ENCODE assay signal across 16 cellular contexts in genomic region chr3:65946438-65946837, GRCh38.
DNase-seq lines count a peak whose midpoint lies in the region; ATAC-seq and TF ChIP-seq lines count a peak whose summit lies in the region.
"Had no signal": no experiment of that assay in that cellular context is flagged by ENCODE, and none has a peak within 500 bp of the region (broad histone marks: within the 10 kb centered on the region; RNA-seq: fewer than 3 reads in every experiment).

No MANE protein-coding gene starts in this region.

- ATAC-seq in body of pancreas (peak; percentile 52), HG02610 (IDR thresholded peaks at IDR 0.05; ENCODE audit: unreplicated experiment) (no peak), HG03039 (IDR thresholded peaks at IDR 0.05; ENCODE audit: unreplicated experiment) (no peak)
- no peak for ATAC-seq in CD4-positive, alpha-beta T cell (ENCODE audit: poor library complexity)

- H3K36me3 Mint-ChIP-seq in CD4-positive, alpha-beta T cell (ENCODE audit: low read depth): no peaks in the 10 kb centered on the region
- H3K36me3 Mint-ChIP-seq: immature natural killer cell had no signal

- intact Hi-C loops in body of pancreas (cut with DNase I) (no loop called here), left ventricle myocardium inferior (cut with micrococcal nuclease) (no loop called here)
- intact Hi-C loops in CD4-positive, alpha-beta T cell (cut with DNase I, micrococcal nuclease): no loop called here

- no peak overlapping the region for H3K4me3 ChIP-seq in MG63
- H3K4me3 ChIP-seq in body of pancreas: no peak overlapping the region
- H3K4me3 ChIP-seq in left ventricle myocardium inferior: no peak overlapping the region
- no peak overlapping the region for H3K4me3 ChIP-seq in skeletal muscle satellite cell (ENCODE audit: low read length)

- H3K4me3 Mint-ChIP-seq in CD4-positive, alpha-beta T cell: no peak overlapping the region
- H3K4me3 Mint-ChIP-seq: immature natural killer cell, neural crest cell had no signal

- TF ChIP-seq CTCF in body of pancreas (IDR thresholded peaks at IDR 0.05): no peak
- TF ChIP-seq CTCF in left ventricle myocardium inferior (IDR thresholded peaks at IDR 0.05; ENCODE audit: borderline replicate concordance): no peak
- TF ChIP-seq CTCF in CD4-positive, alpha-beta T cell (IDR thresholded peaks at IDR 0.05): no peak

- H3K36me3 ChIP-seq in MG63: no peaks in the 10 kb centered on the region
- no peaks in the 10 kb centered on the region for H3K36me3 ChIP-seq in body of pancreas (replicated peaks in 1 of 2; ENCODE audit: insufficient read depth in 1 of 2, low read depth in 2 of 2)
- no peaks in the 10 kb centered on the region for H3K36me3 ChIP-seq in left ventricle myocardium inferior
- no peaks in the 10 kb centered on the region for H3K36me3 ChIP-seq in skeletal muscle satellite cell (ENCODE audit: insufficient read depth, low read length)

- no peak overlapping the region for H3K27ac Mint-ChIP-seq in CD4-positive, alpha-beta T cell
- H3K27ac Mint-ChIP-seq: immature natural killer cell had no signal

- H3K4me2 ChIP-seq in skeletal muscle satellite cell (ENCODE audit: low read length): peak overlapping the region; percentile 17

- H3K4me1 ChIP-seq in body of pancreas (peaks cover 58% of the 10 kb centered on the region), left ventricle myocardium inferior (peaks cover 81% of the 10 kb centered on the region), skeletal muscle satellite cell (ENCODE audit: control insufficient read depth, insufficient read depth, low read length) (peaks cover 25% of the 10 kb centered on the region)

- H3K9me3 Mint-ChIP-seq in CD4-positive, alpha-beta T cell: no peaks in the 10 kb centered on the region
- H3K9me3 Mint-ChIP-seq: neural crest cell had no signal

- DNase-seq in MG63 (peak; percentile 44), body of pancreas (peak in 1 of 4 donors; percentile 24), left ventricle myocardium inferior (peak; percentile 40), 8988T (no peak)
- DNase-seq in CD4-positive, alpha-beta T cell: no peak
- DNase-seq: activated naive CD4-positive, alpha-beta T cell treated with anti-CD3 and anti-CD28 coated beads, Interleukin-2, amount 50 U/mL, for 16 hours; effector CD4-positive, alpha-beta T cell; immature natural killer cell; stimulated activated CD4-positive, alpha-beta T cell treated with anti-CD3 and anti-CD28 coated beads, Interleukin-4, amount 100 ng/mL, for 1 hour; T-helper 2 cell had no signal

- CTCF ChIA-PET in CD4-positive, alpha-beta T cell (lab: Charles Lee): interaction anchor here (0.9 kb wide), 1 partner anchor 12 kb away, joined by 3 read pairs; no protein-coding TSS in a partner anchor

- TF ChIP-seq POLR2A in body of pancreas (IDR thresholded peaks at IDR 0.05): no peak

- 65 to 73% methylated on average over 6 of the region's 6 CpGs for WGBS in body of pancreas, 2 donors

- H3K9me3 ChIP-seq in MG63: no peaks in the 10 kb centered on the region
- H3K9me3 ChIP-seq in body of pancreas: no peaks in the 10 kb centered on the region
- no peaks in the 10 kb centered on the region for H3K9me3 ChIP-seq in left ventricle myocardium inferior (replicated peaks)
- no peaks in the 10 kb centered on the region for H3K9me3 ChIP-seq in skeletal muscle satellite cell (replicated peaks; ENCODE audit: low read length)
- no peaks in the 10 kb centered on the region for H3K9me3 ChIP-seq in CD4-positive, alpha-beta T cell (ENCODE audit: control insufficient read depth, low read length)

- no peaks in the 10 kb centered on the region for H3K27me3 ChIP-seq in MG63
- H3K27me3 ChIP-seq in body of pancreas: no peaks in the 10 kb centered on the region
- no peaks in the 10 kb centered on the region for H3K27me3 ChIP-seq in left ventricle myocardium inferior (ENCODE audit: low read depth)
- H3K27me3 ChIP-seq in skeletal muscle satellite cell (ENCODE audit: control insufficient read depth, insufficient read depth, low read length): no peaks in the 10 kb centered on the region
- H3K27me3 ChIP-seq in CD4-positive, alpha-beta T cell (ENCODE audit: control insufficient read depth, insufficient read depth, low read length): no peaks in the 10 kb centered on the region

- H3K27ac ChIP-seq in body of pancreas: peak overlapping the region; percentile 8 to 94 (median 49)
- H3K27ac ChIP-seq in left ventricle myocardium inferior (replicated peaks): peak overlapping the region; percentile 73
- H3K27ac ChIP-seq in CD4-positive, alpha-beta T cell (ENCODE audit: low read depth, low read length): no peak overlapping the region
- H3K27ac ChIP-seq: C4-2B, HL-60 had no signal

- H3K9ac ChIP-seq in skeletal muscle satellite cell (ENCODE audit: low read depth, low read length): no peak overlapping the region

- H3K27me3 Mint-ChIP-seq in CD4-positive, alpha-beta T cell: peaks cover 5% of the 10 kb centered on the region

- POLR2A ChIA-PET in CD4-positive, alpha-beta T cell (lab: Charles Lee): no interaction called here

- H3K4me1 Mint-ChIP-seq in CD4-positive, alpha-beta T cell (ENCODE audit: low read depth): no peaks in the 10 kb centered on the region
- H3K4me1 Mint-ChIP-seq: immature natural killer cell had no signal

Comparison
In these comparisons a context has a peak if more than half of its experiments do, and no peak if none do; other contexts are left out.
1. DNase-seq: peak in MG63 (single experiment) and left ventricle myocardium inferior (single experiment); none in 8988T (single experiment) and CD4-positive, alpha-beta T cell (0 of 10).